In genomic region chr2:217870528-217871011, GRCh38 we compare ENCODE assay signal across 30 cellular contexts.
DNase-seq lines count a peak whose midpoint lies in the region; ATAC-seq and TF ChIP-seq lines count a peak whose summit lies in the region.
"Had no signal": no experiment of that assay in that cellular context is flagged by ENCODE, and none has a peak within 500 bp of the region (broad histone marks: within the 10 kb centered on the region; RNA-seq: fewer than 3 reads in every experiment).

No MANE protein-coding gene starts in this region.

- no peaks in the 10 kb centered on the region for H3K36me3 Mint-ChIP-seq in activated naive CD4-positive, alpha-beta T cell treated with anti-CD3 and anti-CD28 coated beads, Interleukin-2, amount 10 ng/mL, durations not matched to agents 7 days and 5 days
- H3K36me3 Mint-ChIP-seq: activated CD4-positive, alpha-beta memory T cell treated with anti-CD3 and anti-CD28 coated beads for 36 hours; activated naive CD8-positive, alpha-beta T cell treated with anti-CD3 and anti-CD28 coated beads for 36 hours; CD4-positive, CD25-positive, alpha-beta regulatory T cell had no signal

- H3K36me3 ChIP-seq in right atrium auricular region = peaks cover 99% of the 10 kb centered on the region
- peaks cover 47 to 97% (median 86%) of the 10 kb centered on the region in 4 donors for H3K36me3 ChIP-seq in sigmoid colon
- H3K36me3 ChIP-seq: neutrophil had no signal

- TF ChIP-seq CTCF in right atrium auricular region (IDR thresholded peaks at IDR 0.05) (no peak), sigmoid colon (IDR thresholded peaks at IDR 0.05) (no peak)

- H3K27ac ChIP-seq in right atrium auricular region = no peak overlapping the region
- peak overlapping the region; percentile 57 to 98 (median 80) for H3K27ac ChIP-seq in sigmoid colon
- H3K27ac ChIP-seq: 22Rv1, KMS-11, neutrophil had no signal

- no peaks in the 10 kb centered on the region for H3K9me3 ChIP-seq in right atrium auricular region
- no peaks in the 10 kb centered on the region for H3K9me3 ChIP-seq in sigmoid colon
- H3K9me3 ChIP-seq: neutrophil had no signal

- H3K27ac Mint-ChIP-seq in activated naive CD4-positive, alpha-beta T cell treated with anti-CD3 and anti-CD28 coated beads, Interleukin-2, amount 10 ng/mL, durations not matched to agents 7 days and 5 days = no peak overlapping the region
- H3K27ac Mint-ChIP-seq: activated CD4-positive, alpha-beta memory T cell treated with anti-CD3 and anti-CD28 coated beads for 36 hours; activated naive CD8-positive, alpha-beta T cell treated with anti-CD3 and anti-CD28 coated beads for 36 hours; activated T-helper 17 cell treated with anti-CD3 and anti-CD28 coated beads, Interleukin-2, amount 50 U/mL, for 72 hours; CD4-positive, CD25-positive, alpha-beta regulatory T cell; progenitor cell of endocrine pancreas; T-helper 1 cell treated with Interleukin-12 subunit alpha and Interleukin-12 subunit beta and Interleukin-4 antibody, amounts not matched to agents 30 μg/mL and 1 μg/mL, for 36 hours had no signal

- CTCF ChIA-PET in activated naive CD4-positive, alpha-beta T cell treated with anti-CD3 and anti-CD28 coated beads, Interleukin-2, amount 10 ng/mL, durations not matched to agents 7 days and 5 days (lab: Charles Lee) = interaction anchor here (1.2 kb wide), 1 partner anchor 85 kb away, joined by 3 read pairs; no protein-coding TSS in a partner anchor

- 88 to 91% methylated on average over 13 of the region's 13 CpGs for WGBS in sigmoid colon, 2 donors

- intact Hi-C loops in Right ventricle myocardium inferior (cut with DNase I) = no loop called here
- intact Hi-C loops in sigmoid colon (cut with DNase I) = no loop called here

- no peak for TF ChIP-seq POLR2A in sigmoid colon (IDR thresholded peaks at IDR 0.05)

- no peaks in the 10 kb centered on the region for H3K4me1 Mint-ChIP-seq in activated naive CD4-positive, alpha-beta T cell treated with anti-CD3 and anti-CD28 coated beads, Interleukin-2, amount 10 ng/mL, durations not matched to agents 7 days and 5 days
- H3K4me1 Mint-ChIP-seq: activated naive CD8-positive, alpha-beta T cell treated with anti-CD3 and anti-CD28 coated beads for 36 hours; activated T-helper 17 cell treated with anti-CD3 and anti-CD28 coated beads, Interleukin-2, amount 50 U/mL, for 72 hours; CD4-positive, CD25-positive, alpha-beta regulatory T cell; central memory CD8-positive, alpha-beta T cell had no signal

- TF ChIP-seq EP300 in sigmoid colon (IDR thresholded peaks at IDR 0.05) = no peak

- H3K4me1 ChIP-seq in right atrium auricular region (peaks cover 0 to 42% of the 10 kb centered on the region in 2 donors), sigmoid colon (peaks cover 0 to 94% (median 79%) of the 10 kb centered on the region in 4 donors)

- DNase-seq in Right ventricle myocardium inferior (ENCODE audit: missing footprints) (peak; percentile 62), right atrium auricular region (ENCODE audit: low spot score) (no peak), left lobe of liver (ENCODE audit: low spot score) (no peak), sigmoid colon (no peak), UCSD-AML1 (lab: John Stamatoyannopoulos, UW; ENCODE audit: unreplicated experiment) (no peak)
- DNase-seq in activated CD4-positive, alpha-beta T cell treated with anti-CD3 and anti-CD28 coated beads, Interleukin-2, amount 50 U/mL, for 48 hours = no peak
- no peak for DNase-seq in activated naive CD4-positive, alpha-beta T cell treated with anti-CD3 and anti-CD28 coated beads, Interleukin-2, amount 10 ng/mL, durations not matched to agents 7 days and 5 days
- DNase-seq: activated CD4-positive, alpha-beta memory T cell treated with anti-CD3 and anti-CD28 coated beads for 36 hours; activated CD8-positive, alpha-beta memory T cell treated with anti-CD3 and anti-CD28 coated beads, Interleukin-2, amount 50 U/mL, for 48 hours; activated naive CD8-positive, alpha-beta T cell treated with anti-CD3 and anti-CD28 coated beads for 36 hours; CD4-positive, CD25-positive, alpha-beta regulatory T cell; glutamatergic neuron; MM.1S; NCI-H1417 treated with DMSO at 0.1 percent for 48 hours; NCI-H2081 treated with DMSO at 0.1 percent for 48 hours; NCI-H345; NCI-H82; RPMI8226; stimulated activated CD4-positive, alpha-beta T cell treated with anti-CD3 and anti-CD28 coated beads, Interleukin-1b, Interleukin-23, amount 100 ng/mL, for 48 hours had no signal

- peak; percentile 26 for ATAC-seq in Right ventricle myocardium inferior
- peak; percentile 3 for ATAC-seq in left lobe of liver
- ATAC-seq in GM18870 (IDR thresholded peaks at IDR 0.05; ENCODE audit: unreplicated experiment) = no peak
- ATAC-seq: activated CD4-positive, CD25-positive, alpha-beta regulatory T cell treated with anti-CD3 and anti-CD28 coated beads, Interleukin-2, amount 50 U/mL, for 24 hours; activated T-helper 17 cell treated with anti-CD3 and anti-CD28 coated beads, Interleukin-2, amount 50 U/mL, for 72 hours had no signal

- H3K4me3 ChIP-seq in right atrium auricular region (no peak overlapping the region), sigmoid colon (no peak overlapping the region)
- H3K4me3 ChIP-seq: dorsolateral prefrontal cortex, skin epidermis had no signal

- H3K4me3 Mint-ChIP-seq in activated naive CD4-positive, alpha-beta T cell treated with anti-CD3 and anti-CD28 coated beads, Interleukin-2, amount 10 ng/mL, durations not matched to agents 7 days and 5 days = no peak overlapping the region
- H3K4me3 Mint-ChIP-seq: activated CD4-positive, alpha-beta memory T cell treated with anti-CD3 and anti-CD28 coated beads for 36 hours; activated naive CD8-positive, alpha-beta T cell treated with anti-CD3 and anti-CD28 coated beads for 36 hours; activated T-helper 17 cell treated with anti-CD3 and anti-CD28 coated beads, Interleukin-2, amount 50 U/mL, for 72 hours; CD4-positive, CD25-positive, alpha-beta regulatory T cell; central memory CD8-positive, alpha-beta T cell; T-helper 1 cell treated with Interleukin-12 subunit alpha and Interleukin-12 subunit beta and Interleukin-4 antibody, amounts not matched to agents 30 μg/mL and 1 μg/mL, for 36 hours had no signal

- H3K9me3 Mint-ChIP-seq in activated naive CD4-positive, alpha-beta T cell treated with anti-CD3 and anti-CD28 coated beads, Interleukin-2, amount 10 ng/mL, durations not matched to agents 7 days and 5 days = no peaks in the 10 kb centered on the region
- H3K9me3 Mint-ChIP-seq: activated CD4-positive, alpha-beta memory T cell treated with anti-CD3 and anti-CD28 coated beads for 36 hours; activated naive CD8-positive, alpha-beta T cell treated with anti-CD3 and anti-CD28 coated beads for 36 hours; activated T-helper 17 cell treated with anti-CD3 and anti-CD28 coated beads, Interleukin-2, amount 50 U/mL, for 72 hours; central memory CD8-positive, alpha-beta T cell; T-helper 1 cell treated with Interleukin-12 subunit alpha and Interleukin-12 subunit beta and Interleukin-4 antibody, amounts not matched to agents 30 μg/mL and 1 μg/mL, for 36 hours had no signal

- H3K27me3 Mint-ChIP-seq in activated naive CD4-positive, alpha-beta T cell treated with anti-CD3 and anti-CD28 coated beads, Interleukin-2, amount 10 ng/mL, durations not matched to agents 7 days and 5 days = peaks cover 24% of the 10 kb centered on the region
- H3K27me3 Mint-ChIP-seq: activated CD4-positive, alpha-beta memory T cell treated with anti-CD3 and anti-CD28 coated beads for 36 hours; activated naive CD8-positive, alpha-beta T cell treated with anti-CD3 and anti-CD28 coated beads for 36 hours; CD4-positive, CD25-positive, alpha-beta regulatory T cell had no signal

- H3K27me3 ChIP-seq in right atrium auricular region (no peaks in the 10 kb centered on the region), sigmoid colon (no peaks in the 10 kb centered on the region)
- H3K27me3 ChIP-seq: dorsolateral prefrontal cortex, neutrophil had no signal

Comparison
In these comparisons a context has a peak if more than half of its experiments do, and no peak if none do; other contexts are left out.
1. H3K27ac ChIP-seq: peak in sigmoid colon (4 of 4); none in right atrium auricular region (0 of 2).